ENCODE assay signal across 11 cellular contexts in the genomic region with DNA sequence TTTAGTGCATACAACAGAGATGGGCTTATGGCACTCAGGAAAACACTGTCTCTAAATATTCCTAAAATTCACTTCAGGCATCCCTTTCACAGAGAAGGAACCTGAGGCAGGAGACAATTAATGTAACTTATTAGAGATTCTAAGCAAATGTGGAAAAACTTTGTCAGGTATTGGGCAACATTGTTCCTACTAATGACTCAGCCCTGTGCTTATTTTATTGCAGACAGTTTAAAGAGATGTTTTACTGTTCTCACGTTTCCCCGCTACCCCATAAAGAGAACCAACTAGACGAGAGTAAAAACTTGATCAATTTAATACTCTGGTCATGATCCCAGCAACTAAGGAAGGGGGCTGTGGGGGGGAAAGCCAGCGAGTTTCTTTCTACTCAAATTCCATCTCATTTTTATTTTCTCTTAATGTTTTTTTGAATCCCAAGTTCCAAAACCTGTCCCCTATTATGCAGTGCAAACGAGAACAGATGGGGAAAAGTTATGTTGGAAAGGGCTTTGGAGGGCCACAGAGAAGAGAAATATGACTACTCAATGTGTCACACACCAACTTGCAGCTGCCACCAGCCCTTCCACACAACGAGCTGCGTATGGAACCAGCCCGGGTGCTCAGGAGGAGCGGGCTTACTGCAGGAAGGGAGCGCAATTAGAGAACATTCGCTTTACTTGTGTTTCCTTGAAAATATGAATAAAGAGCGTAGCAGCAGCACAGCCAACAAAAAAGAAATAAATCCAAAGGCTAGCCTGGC. TPM values are rescaled to one million over a fixed set of nuclear protein-coding genes. Genes with fewer than 3 reads are reported as not detected.
DNase-seq lines count a peak whose midpoint lies in the region; ATAC-seq, FAIRE-seq and TF ChIP-seq lines count a peak whose summit lies in the region.
"Had no signal": no experiment of that assay in that cellular context is flagged by ENCODE, and none has a peak within 500 bp of the region (broad histone marks: within the 10 kb centered on the region; RNA-seq: fewer than 3 reads in every experiment).

No MANE protein-coding gene starts in this region.

- in situ Hi-C loops in HepG2 (cut with HindIII; ENCODE audit: extremely low pct_ligation_motif_present, low pct_unique_long_range_greater_than_20kb) = no loop called here

- H3K4me3 ChIP-seq in BJ (ENCODE audit: low read depth, low read length) (no peak overlapping the region), WI38 (ENCODE audit: low read depth, low read length) (peak overlapping the region; percentile 13; the same call in 1 of the 2 replicates), HepG2 (replicated peaks in 1 of 3; ENCODE audit: insufficient read depth in 1 of 3, low read depth in 2 of 3, low read length in 3 of 3) (no peak overlapping the region), kidney (ENCODE audit: low read length in 2 of 2) (no peak overlapping the region)

- no peak for TF ChIP-seq EP300 in HepG2 (IDR thresholded peaks at IDR 0.05; ENCODE audit: low read depth in 2 of 2, low read length in 2 of 2)
- no peak for TF ChIP-seq EP300 in HepG2 (CRISPR knock-in tag; IDR thresholded peaks at IDR 0.05; ENCODE audit: borderline replicate concordance)

- no peak for TF ChIP-seq RAD21 in HepG2 (CRISPR knock-in tag; IDR thresholded peaks at IDR 0.05)

- CTCF ChIA-PET in BJ (lab: Yijun Ruan, JAX) = no interaction called here
- CTCF ChIA-PET in HepG2 (lab: Yijun Ruan, JAX; ENCODE audit: low intra/inter-chr PET ratio, low total read pairs) = no interaction called here

- H3K79me2 ChIP-seq in HepG2 (ENCODE audit: insufficient read depth, low read length) = no peaks in the 10 kb centered on the region

- no peak for TF ChIP-seq POLR2A in HepG2 (IDR thresholded peaks at IDR 0.05; ENCODE audit: insufficient read depth in 1 of 2, low read depth in 2 of 2, low read length in 2 of 2)
- TF ChIP-seq POLR2A in GM12892 (IDR thresholded peaks at IDR 0.05; ENCODE audit: low read depth, low read length) = no peak

- H4K20me1 ChIP-seq in HepG2 (ENCODE audit: insufficient read depth, low read length) = no peaks in the 10 kb centered on the region

- no peaks in the 10 kb centered on the region for H3K36me3 ChIP-seq in BJ (ENCODE audit: control insufficient read depth, insufficient read depth, low read length)
- no peaks in the 10 kb centered on the region for H3K36me3 ChIP-seq in HepG2 (replicated peaks in 1 of 2; ENCODE audit: control insufficient read depth in 1 of 2, insufficient read depth in 2 of 2, low read length in 2 of 2)
- no peaks in the 10 kb centered on the region for H3K36me3 ChIP-seq in kidney (ENCODE audit: control insufficient read depth in 1 of 2, insufficient read depth in 2 of 2, low read length in 2 of 2)

- H3K9ac ChIP-seq in HepG2 (ENCODE audit: insufficient read depth, low read depth, low read length) (no peak overlapping the region), kidney (ENCODE audit: low read length in 2 of 2) (no peak overlapping the region)

- intact Hi-C loops in HepG2 (cut with micrococcal nuclease; ENCODE audit: unreplicated experiment) (no loop called here), kidney (cut with DNase I) (no loop called here)

- WGBS in HepG2 (ENCODE audit: low lambda C conversion rate) = 43% methylated on average over 12 of the region's 12 CpGs

- POLR2A ChIA-PET in BJ (lab: Charles Lee) (no interaction called here), HepG2 (lab: Yijun Ruan, JAX) (no interaction called here)

- H3K27ac ChIP-seq in HepG2 (ENCODE audit: extremely low read length, insufficient read depth, low read length) (no peak overlapping the region), kidney (ENCODE audit: low read depth in 2 of 2, low read length in 2 of 2) (no peak overlapping the region)

- DNase-seq in BJ (ENCODE audit: low read depth) (peak; percentile 67), H4 (ENCODE audit: low spot score) (peak; percentile 34), HepG2 (ENCODE audit: low spot score) (no peak), kidney (no peak), GM12892 (ENCODE audit: insufficient read length) (no peak), globus pallidus (ENCODE audit: low spot score) (no peak)
- DNase-seq: MM.1S; stimulated activated CD4-positive, alpha-beta T cell treated with anti-CD3 and anti-CD28 coated beads, Interleukin-2, amount 100 ng/mL, for 24 hours had no signal

- H2AFZ ChIP-seq in HepG2 (ENCODE audit: low read length) = no peak overlapping the region

- no peak for TF ChIP-seq CTCF in BJ (IDR thresholded peaks at IDR 0.05; ENCODE audit: insufficient read depth, low read depth, low read length)
- no peak for TF ChIP-seq CTCF in WI38 (IDR thresholded peaks at IDR 0.05; ENCODE audit: low read depth, low read length)
- no peak for TF ChIP-seq CTCF in HepG2 (CRISPR knock-in tag; IDR thresholded peaks at IDR 0.05)
- no peak for TF ChIP-seq CTCF in kidney (IDR thresholded peaks at IDR 0.05; ENCODE audit: borderline replicate concordance, extremely low read depth, insufficient read depth)

- FAIRE-seq in HepG2 (lab: Jason Lieb, UNC) (no peak), kidney (lab: Jason Lieb, UNC) (no peak), GM12892 (lab: Jason Lieb, UNC) (no peak)

- H3K27me3 ChIP-seq in BJ (ENCODE audit: control insufficient read depth, insufficient read depth, low read length) (no peaks in the 10 kb centered on the region), HepG2 (ENCODE audit: control insufficient read depth in 1 of 2, insufficient read depth in 2 of 2, low read length in 2 of 2) (no peaks in the 10 kb centered on the region)

- H3K4me2 ChIP-seq in HepG2 (ENCODE audit: low read depth, low read length) = no peak overlapping the region

- no TSS peak for BruUV-seq in HepG2 (replicated peaks; lab: Mats Ljungman, UMichigan)

- no peaks in the 10 kb centered on the region for H3K4me1 ChIP-seq in HepG2 (ENCODE audit: insufficient read depth, low read length)
- H3K4me1 ChIP-seq in kidney (ENCODE audit: control insufficient read depth in 1 of 2, insufficient read depth in 1 of 2, low read depth in 1 of 2, low read length in 2 of 2) = no peaks in the 10 kb centered on the region

- H3K9me3 ChIP-seq in HepG2 (ENCODE audit: low read length) (no peaks in the 10 kb centered on the region), kidney (ENCODE audit: control insufficient read depth in 1 of 2, low read length in 2 of 2) (no peaks in the 10 kb centered on the region)

- ATAC-seq in HepG2 (no peak), GM18517 (IDR thresholded peaks at IDR 0.05; ENCODE audit: unreplicated experiment) (no peak)
- ATAC-seq: Panc1 had no signal

TF ChIP-seq in HepG2, 621 proteins besides CTCF, POLR2A, EP300 and RAD21:
- TF ChIP-seq CEBPB (IDR thresholded peaks at IDR 0.05; ENCODE audit: borderline replicate concordance, low read depth, low read length) (peak; percentile 33; the same call in 1 of the 2 replicates), ZSCAN25 (CRISPR knock-in tag; IDR thresholded peaks at IDR 0.05) (no peak)
TF ChIP-seq in HepG2: peak in this region for 1.

RNA-seq across cellular contexts. Expression of a gene that starts 18.7 kb away (rescaled TPM):
- polyA plus RNA-seq in BJ (2011; rRNA removed) (28.5 and 38.0 TPM in 2 replicates), HepG2 (2011; rRNA removed) (5.4 and 6.9 TPM in 2 replicates), kidney (ENCODE audit: insufficient read depth, low read depth, low replicate concordance) (16.3 TPM)
- polyA minus RNA-seq in BJ (2011; rRNA and poly(A)+ RNA removed) = 29.5 and 31.1 TPM in 2 replicates
- 19.2 and 20.2 TPM in 2 replicates for total RNA-seq in H4 (2014; rRNA removed; shearing (Covaris generic))
- total RNA-seq in HepG2 (2016; rRNA removed; fragmentation: Illumina TruSeq; extraction: Trizol) (2.3 and 2.8 TPM in 2 replicates), kidney (38.3 TPM)
- total RNA-seq in HepG2 (2016; cell fraction: cytosol; rRNA removed; fragmentation: Illumina TruSeq; extraction: Trizol; ENCODE audit: low read depth) = 1.3 and 1.7 TPM in 2 replicates
- total RNA-seq in HepG2 (2016; cell fraction: insoluble cytoplasmic fraction; rRNA removed; fragmentation: Illumina TruSeq; extraction: Trizol) = 2.7 and 3.8 TPM in 2 replicates
- 3.1 and 3.3 TPM in 2 replicates for total RNA-seq in HepG2 (2016; cell fraction: membrane; rRNA removed; fragmentation: Illumina TruSeq; extraction: Trizol)
- total RNA-seq in HepG2 (2016; cell fraction: nucleus; rRNA removed; fragmentation: Illumina TruSeq; extraction: Trizol) = 8.2 and 8.4 TPM in 2 replicates
- 4.3 and 8.0 TPM in 2 replicates for polyA plus RNA-seq in HepG2 (2011; cell fraction: cytosol; rRNA removed)
- 5.9 and 6.4 TPM in 2 replicates for polyA plus RNA-seq in HepG2 (2011; cell fraction: nucleus; rRNA removed)
- polyA plus RNA-seq in HepG2 (2012) = 8.6 and 9.9 TPM in 2 replicates
- 0.64 and 0.91 TPM in 2 replicates for polyA plus RNA-seq in HepG2 (2016; cell fraction: cytosol; fragmentation: Illumina TruSeq; extraction: Trizol; ENCODE audit: low read depth)
- polyA plus RNA-seq in HepG2 (2016; cell fraction: insoluble cytoplasmic fraction; fragmentation: Illumina TruSeq; extraction: Trizol; ENCODE audit: low read depth) = 4.0 and 4.8 TPM in 2 replicates
- 1.3 and 1.6 TPM in 2 replicates for polyA plus RNA-seq in HepG2 (2016; cell fraction: membrane; fragmentation: Illumina TruSeq; extraction: Trizol; ENCODE audit: low read depth)
- 11.1 and 11.6 TPM in 2 replicates for polyA plus RNA-seq in HepG2 (2016; cell fraction: nucleus; fragmentation: Illumina TruSeq; extraction: Trizol; ENCODE audit: insufficient read depth, low read depth)
- polyA minus RNA-seq in HepG2 (2011; rRNA and poly(A)+ RNA removed; ENCODE audit: low replicate concordance) = 8.0 and 8.3 TPM in 2 replicates
- polyA minus RNA-seq in HepG2 (2011; cell fraction: cytosol; rRNA and poly(A)+ RNA removed) = 6.2 and 10.0 TPM in 2 replicates
- polyA minus RNA-seq in HepG2 (2011; cell fraction: nucleus; rRNA and poly(A)+ RNA removed) = 12.7 and 15.2 TPM in 2 replicates
- not detected for polyA plus RNA-seq in GM12892 (2012; ENCODE audit: missing spikeins)

Comparison
In these comparisons a context has a peak if more than half of its experiments do, and no peak if none do; other contexts are left out.
1. DNase-seq: peak in BJ (single experiment) and H4 (single experiment); none in HepG2 (single experiment), kidney (single experiment), GM12892 (single experiment) and globus pallidus (single experiment).